Comparison of ENCODE assay signal across 1 cellular context in the genomic region with DNA sequence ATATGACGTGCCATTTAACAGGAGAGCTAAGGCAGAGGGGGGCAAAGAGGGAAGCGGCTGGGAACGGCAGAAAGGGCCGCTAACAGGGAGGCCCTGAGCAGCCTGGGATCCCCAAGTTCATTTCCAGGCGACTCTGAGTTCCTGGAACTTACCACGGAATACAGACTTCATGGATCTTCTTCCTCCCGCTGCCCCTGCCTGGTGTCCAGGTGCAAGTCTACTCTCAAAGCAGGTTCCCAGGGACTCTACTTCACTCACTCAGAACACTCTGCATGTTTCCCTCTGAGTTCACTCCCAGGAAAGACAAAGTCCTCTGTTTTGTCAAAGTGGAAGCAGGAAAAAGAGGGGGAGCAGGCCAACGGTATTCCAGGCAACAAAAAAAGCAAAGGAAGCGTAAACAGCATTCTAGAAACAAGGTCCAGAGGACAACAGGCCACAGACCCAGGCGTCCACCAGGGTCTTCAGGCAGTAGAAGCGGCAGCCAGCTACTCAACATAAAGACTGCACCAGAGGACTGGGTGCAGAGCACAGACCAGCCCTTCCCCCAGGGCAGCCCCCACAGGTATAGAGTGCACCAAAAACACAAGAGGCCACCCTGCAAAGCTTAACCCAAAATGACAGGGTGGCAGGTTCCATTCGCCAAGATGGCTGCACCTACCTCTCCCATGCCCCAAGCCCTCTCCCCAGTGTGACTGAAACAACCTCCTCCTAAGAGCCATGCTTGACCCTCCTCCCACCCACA.
TF ChIP-seq lines count a peak whose summit lies in the region.

No MANE protein-coding gene starts in this region.

TF ChIP-seq in GM12878, 131 proteins besides CTCF, POLR2A, EP300 and RAD21:
- TF ChIP-seq ZNF24 (IDR thresholded peaks at IDR 0.05), result no peak
- TF ChIP-seq, protein P1, sequence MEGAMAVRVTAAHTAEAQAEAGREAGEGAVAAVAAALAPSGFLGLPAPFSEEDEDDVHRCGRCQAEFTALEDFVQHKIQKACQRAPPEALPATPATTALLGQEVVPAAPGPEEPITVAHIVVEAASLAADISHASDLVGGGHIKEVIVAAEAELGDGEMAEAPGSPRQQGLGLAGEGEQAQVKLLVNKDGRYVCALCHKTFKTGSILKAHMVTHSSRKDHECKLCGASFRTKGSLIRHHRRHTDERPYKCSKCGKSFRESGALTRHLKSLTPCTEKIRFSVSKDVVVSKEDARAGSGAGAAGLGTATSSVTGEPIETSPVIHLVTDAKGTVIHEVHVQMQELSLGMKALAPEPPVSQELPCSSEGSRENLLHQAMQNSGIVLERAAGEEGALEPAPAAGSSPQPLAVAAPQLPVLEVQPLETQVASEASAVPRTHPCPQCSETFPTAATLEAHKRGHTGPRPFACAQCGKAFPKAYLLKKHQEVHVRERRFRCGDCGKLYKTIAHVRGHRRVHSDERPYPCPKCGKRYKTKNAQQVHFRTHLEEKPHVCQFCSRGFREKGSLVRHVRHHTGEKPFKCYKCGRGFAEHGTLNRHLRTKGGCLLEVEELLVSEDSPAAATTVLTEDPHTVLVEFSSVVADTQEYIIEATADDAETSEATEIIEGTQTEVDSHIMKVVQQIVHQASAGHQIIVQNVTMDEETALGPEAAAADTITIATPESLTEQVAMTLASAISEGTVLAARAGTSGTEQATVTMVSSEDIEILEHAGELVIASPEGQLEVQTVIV (IDR thresholded peaks at IDR 0.05; ENCODE audit: borderline replicate concordance, partially characterized antibody), result no peak
- no peak for TF ChIP-seq SMAD1 (IDR thresholded peaks at IDR 0.05; ENCODE audit: low read depth, partially characterized antibody)
- TF ChIP-seq, protein P2, sequence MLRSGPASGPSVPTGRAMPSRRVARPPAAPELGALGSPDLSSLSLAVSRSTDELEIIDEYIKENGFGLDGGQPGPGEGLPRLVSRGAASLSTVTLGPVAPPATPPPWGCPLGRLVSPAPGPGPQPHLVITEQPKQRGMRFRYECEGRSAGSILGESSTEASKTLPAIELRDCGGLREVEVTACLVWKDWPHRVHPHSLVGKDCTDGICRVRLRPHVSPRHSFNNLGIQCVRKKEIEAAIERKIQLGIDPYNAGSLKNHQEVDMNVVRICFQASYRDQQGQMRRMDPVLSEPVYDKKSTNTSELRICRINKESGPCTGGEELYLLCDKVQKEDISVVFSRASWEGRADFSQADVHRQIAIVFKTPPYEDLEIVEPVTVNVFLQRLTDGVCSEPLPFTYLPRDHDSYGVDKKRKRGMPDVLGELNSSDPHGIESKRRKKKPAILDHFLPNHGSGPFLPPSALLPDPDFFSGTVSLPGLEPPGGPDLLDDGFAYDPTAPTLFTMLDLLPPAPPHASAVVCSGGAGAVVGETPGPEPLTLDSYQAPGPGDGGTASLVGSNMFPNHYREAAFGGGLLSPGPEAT (IDR thresholded peaks at IDR 0.05; ENCODE audit: low read depth), result no peak
- TF ChIP-seq RELA (IDR thresholded peaks at IDR 0.05; ENCODE audit: borderline replicate concordance, partially characterized antibody), result no peak
- TF ChIP-seq NFYA (IDR thresholded peaks at IDR 0.05; ENCODE audit: borderline replicate concordance, low read depth, low read length), result no peak
- no peak for TF ChIP-seq SMAD5 (IDR thresholded peaks at IDR 0.05; ENCODE audit: low read depth)
- no peak for TF ChIP-seq EED (IDR thresholded peaks at IDR 0.05; ENCODE audit: low read depth)
- TF ChIP-seq ZNF274 (IDR thresholded peaks at IDR 0.05; ENCODE audit: insufficient read depth, insufficient read length), result no peak
- TF ChIP-seq RBBP5 (conservative IDR thresholded peaks at IDR 0.05), result no peak
- TF ChIP-seq KDM1A (IDR thresholded peaks at IDR 0.05; ENCODE audit: borderline replicate concordance), result no peak
- TF ChIP-seq, protein P3, sequence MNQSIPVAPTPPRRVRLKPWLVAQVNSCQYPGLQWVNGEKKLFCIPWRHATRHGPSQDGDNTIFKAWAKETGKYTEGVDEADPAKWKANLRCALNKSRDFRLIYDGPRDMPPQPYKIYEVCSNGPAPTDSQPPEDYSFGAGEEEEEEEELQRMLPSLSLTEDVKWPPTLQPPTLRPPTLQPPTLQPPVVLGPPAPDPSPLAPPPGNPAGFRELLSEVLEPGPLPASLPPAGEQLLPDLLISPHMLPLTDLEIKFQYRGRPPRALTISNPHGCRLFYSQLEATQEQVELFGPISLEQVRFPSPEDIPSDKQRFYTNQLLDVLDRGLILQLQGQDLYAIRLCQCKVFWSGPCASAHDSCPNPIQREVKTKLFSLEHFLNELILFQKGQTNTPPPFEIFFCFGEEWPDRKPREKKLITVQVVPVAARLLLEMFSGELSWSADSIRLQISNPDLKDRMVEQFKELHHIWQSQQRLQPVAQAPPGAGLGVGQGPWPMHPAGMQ (IDR thresholded peaks at IDR 0.05; ENCODE audit: borderline replicate concordance), result no peak
- TF ChIP-seq, protein P4, sequence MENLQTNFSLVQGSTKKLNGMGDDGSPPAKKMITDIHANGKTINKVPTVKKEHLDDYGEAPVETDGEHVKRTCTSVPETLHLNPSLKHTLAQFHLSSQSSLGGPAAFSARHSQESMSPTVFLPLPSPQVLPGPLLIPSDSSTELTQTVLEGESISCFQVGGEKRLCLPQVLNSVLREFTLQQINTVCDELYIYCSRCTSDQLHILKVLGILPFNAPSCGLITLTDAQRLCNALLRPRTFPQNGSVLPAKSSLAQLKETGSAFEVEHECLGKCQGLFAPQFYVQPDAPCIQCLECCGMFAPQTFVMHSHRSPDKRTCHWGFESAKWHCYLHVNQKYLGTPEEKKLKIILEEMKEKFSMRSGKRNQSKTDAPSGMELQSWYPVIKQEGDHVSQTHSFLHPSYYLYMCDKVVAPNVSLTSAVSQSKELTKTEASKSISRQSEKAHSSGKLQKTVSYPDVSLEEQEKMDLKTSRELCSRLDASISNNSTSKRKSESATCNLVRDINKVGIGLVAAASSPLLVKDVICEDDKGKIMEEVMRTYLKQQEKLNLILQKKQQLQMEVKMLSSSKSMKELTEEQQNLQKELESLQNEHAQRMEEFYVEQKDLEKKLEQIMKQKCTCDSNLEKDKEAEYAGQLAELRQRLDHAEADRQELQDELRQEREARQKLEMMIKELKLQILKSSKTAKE (IDR thresholded peaks at IDR 0.05; ENCODE audit: low read depth, poor library complexity, severe bottlenecking), result no peak
- TF ChIP-seq HDAC2 (IDR thresholded peaks at IDR 0.05), result no peak
- TF ChIP-seq BRCA1 (IDR thresholded peaks at IDR 0.05; ENCODE audit: low read depth, low read length), result no peak
- no peak for TF ChIP-seq CHD2 (IDR thresholded peaks at IDR 0.05; ENCODE audit: borderline replicate concordance, low read depth, low read length)
- TF ChIP-seq IRF4 (IDR thresholded peaks at IDR 0.05; ENCODE audit: low read depth, low read length), result no peak
